16 cellular contexts compared by ENCODE assay signal in the genomic region with DNA sequence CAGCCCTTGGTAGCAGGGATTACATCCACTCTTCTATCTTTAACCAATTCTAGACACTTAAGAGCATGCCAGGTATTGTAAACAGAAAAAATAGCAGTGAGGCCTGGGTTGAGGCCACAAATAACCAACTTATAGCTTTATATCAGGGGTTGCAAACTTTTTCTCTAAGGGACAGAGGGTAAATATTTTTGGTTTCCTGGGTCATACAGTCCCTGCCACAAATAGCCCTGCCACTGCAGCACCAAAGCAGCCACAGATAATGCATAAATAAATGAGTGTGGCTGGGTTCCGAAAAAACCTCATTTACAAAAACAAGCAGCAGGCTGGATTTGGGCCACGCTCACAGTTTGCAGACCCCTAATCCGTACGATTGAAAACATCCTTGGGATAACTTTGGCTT. TPM values are rescaled to one million over a fixed set of nuclear protein-coding genes. Genes with fewer than 3 reads are reported as not detected.
DNase-seq lines count a peak whose midpoint lies in the region; ATAC-seq and TF ChIP-seq lines count a peak whose summit lies in the region.
"Had no signal": no experiment of that assay in that cellular context is flagged by ENCODE, and none has a peak within 500 bp of the region (broad histone marks: within the 10 kb centered on the region; RNA-seq: fewer than 3 reads in every experiment).

No MANE protein-coding gene starts in this region.

- H3K9me3 Mint-ChIP-seq in activated T-cell treated with anti-CD3 and anti-CD28 coated beads, Interleukin-2, amount 50 U/mL, for 4 hours, result no peaks in the 10 kb centered on the region
- H3K9me3 Mint-ChIP-seq in activated T-helper 2 cell treated with anti-CD3 and anti-CD28 coated beads, Interferon-gamma antibody, Interleukin-2, Interleukin-4, amounts not matched to agents 10 μg/mL and 5 μg/mL and 100 μg/mL, durations not matched to agents 14 hours and 24 hours and 36 hours, result no peaks in the 10 kb centered on the region
- no peaks in the 10 kb centered on the region for H3K9me3 Mint-ChIP-seq in natural killer cell

- DNase-seq in activated T-cell treated with anti-CD3 and anti-CD28 coated beads, Interleukin-2, amount 50 U/mL, for 4 hours, result no peak
- DNase-seq in activated T-cell treated with anti-CD3 and anti-CD28 coated beads, Interleukin-2, amount 50 U/mL, for 48 hours, result no peak
- no peak for DNase-seq in activated T-helper 2 cell treated with anti-CD3 and anti-CD28 coated beads, Interferon-gamma antibody, Interleukin-2, Interleukin-4, amounts not matched to agents 10 μg/mL and 5 μg/mL and 100 μg/mL, durations not matched to agents 14 hours and 24 hours and 36 hours (ENCODE audit: low spot score)
- DNase-seq in natural killer cell, result no peak
- no peak for DNase-seq in adrenal gland
- DNase-seq: ACHN, aorta, kidney glomerular epithelial cell, midbrain, NCI-H1436, NCI-H2171 treated with DMSO at 0.1 percent for 48 hours, NCI-H774, right lobe of liver had no signal

- H3K36me3 Mint-ChIP-seq in activated T-cell treated with anti-CD3 and anti-CD28 coated beads, Interleukin-2, amount 50 U/mL, for 4 hours (ENCODE audit: insufficient read depth), result peaks cover 50% of the 10 kb centered on the region
- peaks cover 80% of the 10 kb centered on the region for H3K36me3 Mint-ChIP-seq in activated T-helper 2 cell treated with anti-CD3 and anti-CD28 coated beads, Interferon-gamma antibody, Interleukin-2, Interleukin-4, amounts not matched to agents 10 μg/mL and 5 μg/mL and 100 μg/mL, durations not matched to agents 14 hours and 24 hours and 36 hours (ENCODE audit: low read depth)
- no peaks in the 10 kb centered on the region for H3K36me3 Mint-ChIP-seq in natural killer cell

- TF ChIP-seq CTCF in KMS-11 (conservative IDR thresholded peaks at IDR 0.05; ENCODE audit: low read depth, low read length) (no peak), natural killer cell (IDR thresholded peaks at IDR 0.05) (no peak), adrenal gland (IDR thresholded peaks at IDR 0.05) (no peak)

- intact Hi-C loops in activated T-helper 2 cell treated with anti-CD3 and anti-CD28 coated beads, Interferon-gamma antibody, Interleukin-2, Interleukin-4, amounts not matched to agents 10 μg/mL and 5 μg/mL and 100 μg/mL, durations not matched to agents 14 hours and 24 hours and 36 hours (cut with micrococcal nuclease), result loop anchor here (5.0 kb wide), 1 partner anchor 69 kb away; no protein-coding TSS in a partner anchor
- intact Hi-C loops in natural killer cell (cut with micrococcal nuclease), result loop anchor here (5.0 kb wide), 1 partner anchor 46 kb away; a partner anchor contains a TSS
- intact Hi-C loops in adrenal gland (cut with DNase I), result no loop called here

- H3K27ac ChIP-seq in KMS-11, result peak overlapping the region; percentile 86
- peak overlapping the region in 1 of 5 donors; percentile 64 for H3K27ac ChIP-seq in adrenal gland
- H3K27ac ChIP-seq: right lobe of liver had no signal

- H3K4me2 ChIP-seq in KMS-11, result peak overlapping the region; percentile 77

- H3K79me2 ChIP-seq in KMS-11 (ENCODE audit: insufficient read depth, low read depth), result no peaks in the 10 kb centered on the region

- no peaks in the 10 kb centered on the region for H3K9me3 ChIP-seq in adrenal gland (replicated peaks in 1 of 3)
- H3K9me3 ChIP-seq: right lobe of liver had no signal

- ATAC-seq in activated T-cell treated with anti-CD3 and anti-CD28 coated beads, Interleukin-2, amount 50 U/mL, for 4 hours, result no peak
- ATAC-seq in natural killer cell (no peak), GM18502 (IDR thresholded peaks at IDR 0.05; ENCODE audit: poor library complexity, unreplicated experiment) (no peak), HG03139 (IDR thresholded peaks at IDR 0.05; ENCODE audit: unreplicated experiment) (no peak)

- no peaks in the 10 kb centered on the region for H3K27me3 Mint-ChIP-seq in activated T-cell treated with anti-CD3 and anti-CD28 coated beads, Interleukin-2, amount 50 U/mL, for 4 hours (ENCODE audit: low read depth)
- H3K27me3 Mint-ChIP-seq in activated T-helper 2 cell treated with anti-CD3 and anti-CD28 coated beads, Interferon-gamma antibody, Interleukin-2, Interleukin-4, amounts not matched to agents 10 μg/mL and 5 μg/mL and 100 μg/mL, durations not matched to agents 14 hours and 24 hours and 36 hours (ENCODE audit: low read depth), result no peaks in the 10 kb centered on the region
- H3K27me3 Mint-ChIP-seq in natural killer cell (ENCODE audit: low read depth in 2 of 2), result no peaks in the 10 kb centered on the region

- H3K4me3 Mint-ChIP-seq in activated T-cell treated with anti-CD3 and anti-CD28 coated beads, Interleukin-2, amount 50 U/mL, for 4 hours, result peak overlapping the region; percentile 63
- H3K4me3 Mint-ChIP-seq in activated T-helper 2 cell treated with anti-CD3 and anti-CD28 coated beads, Interferon-gamma antibody, Interleukin-2, Interleukin-4, amounts not matched to agents 10 μg/mL and 5 μg/mL and 100 μg/mL, durations not matched to agents 14 hours and 24 hours and 36 hours (ENCODE audit: low read depth), result peak overlapping the region; percentile 66
- H3K4me3 Mint-ChIP-seq in natural killer cell, result no peak overlapping the region

- peak overlapping the region; percentile 44; the same call in 1 of the 2 replicates for H3K9ac ChIP-seq in KMS-11

- H3K27me3 ChIP-seq in KMS-11 (ENCODE audit: insufficient read depth, low read depth) (no peaks in the 10 kb centered on the region), adrenal gland (no peaks in the 10 kb centered on the region)
- H3K27me3 ChIP-seq: right lobe of liver had no signal

- no peak for TF ChIP-seq POLR2A in adrenal gland (IDR thresholded peaks at IDR 0.05)

- H3K4me1 ChIP-seq in KMS-11 (ENCODE audit: low read depth, poor library complexity, severe bottlenecking) (peaks cover 67% of the 10 kb centered on the region), adrenal gland (replicated peaks in 1 of 2) (peaks cover 0 to 12% of the 10 kb centered on the region in 2 donors)

- H3K27ac Mint-ChIP-seq in activated T-helper 2 cell treated with anti-CD3 and anti-CD28 coated beads, Interferon-gamma antibody, Interleukin-2, Interleukin-4, amounts not matched to agents 10 μg/mL and 5 μg/mL and 100 μg/mL, durations not matched to agents 14 hours and 24 hours and 36 hours, result peak overlapping the region; percentile 95
- H3K27ac Mint-ChIP-seq in natural killer cell, result peak overlapping the region; percentile 2 to 83

- H4K20me1 ChIP-seq in KMS-11 (ENCODE audit: insufficient read depth), result no peaks in the 10 kb centered on the region

- H2AFZ ChIP-seq in KMS-11 (ENCODE audit: low read depth), result no peak overlapping the region

- 79 to 94% (median 88%) methylated on average over 4 of the region's 4 CpGs for WGBS in adrenal gland, 4 donors

- H3K36me3 ChIP-seq in KMS-11 (ENCODE audit: insufficient read depth) (no peaks in the 10 kb centered on the region), adrenal gland (replicated peaks in 1 of 2) (peaks cover 0 to 94% of the 10 kb centered on the region in 2 donors)

- no peak overlapping the region for H3K4me3 ChIP-seq in KMS-11 (IDR thresholded peaks at IDR 0.05; ENCODE audit: insufficient read depth, low read depth, low read length)
- no peak overlapping the region for H3K4me3 ChIP-seq in adrenal gland
- H3K4me3 ChIP-seq: right lobe of liver had no signal

- H3K4me1 Mint-ChIP-seq in activated T-cell treated with anti-CD3 and anti-CD28 coated beads, Interleukin-2, amount 50 U/mL, for 4 hours (ENCODE audit: low read depth), result peaks cover 55% of the 10 kb centered on the region
- peaks cover 58% of the 10 kb centered on the region for H3K4me1 Mint-ChIP-seq in activated T-helper 2 cell treated with anti-CD3 and anti-CD28 coated beads, Interferon-gamma antibody, Interleukin-2, Interleukin-4, amounts not matched to agents 10 μg/mL and 5 μg/mL and 100 μg/mL, durations not matched to agents 14 hours and 24 hours and 36 hours (ENCODE audit: low read depth)
- peaks cover 18 to 24% of the 10 kb centered on the region in 2 donors for H3K4me1 Mint-ChIP-seq in natural killer cell

RNA-seq across cellular contexts. Expression of a gene that starts 46.7 kb away (rescaled TPM):
- 100 to 1,000 TPM; 172 to 175 (median 173) TPM for total RNA-seq in activated T-cell treated with anti-CD3 and anti-CD28 coated beads, Interleukin-2, amount 50 U/mL, for 4 hours
- 250 and 262 TPM in 2 replicates for total RNA-seq in activated T-helper 2 cell treated with anti-CD3 and anti-CD28 coated beads, Interferon-gamma antibody, Interleukin-2, Interleukin-4, amounts not matched to agents 10 μg/mL and 5 μg/mL and 100 μg/mL, durations not matched to agents 14 hours and 24 hours and 36 hours
- 100 to 1,000 TPM; 190 to 246 (median 206) TPM for total RNA-seq in natural killer cell
- 100 to 1,000 TPM; 132 to 282 (median 196) TPM for total RNA-seq in adrenal gland
- polyA plus RNA-seq in adrenal gland, result 100 to 1,000 TPM in 1 of 3 donors, 10 to 100 TPM in 2; 49.0 to 132 (median 49.3) TPM

RNA-seq across cellular contexts. Expression of a gene that starts 53.3 kb away (rescaled TPM):
- total RNA-seq in activated T-cell treated with anti-CD3 and anti-CD28 coated beads, Interleukin-2, amount 50 U/mL, for 4 hours, result 100 to 1,000 TPM; 193 to 264 (median 220) TPM
- total RNA-seq in activated T-helper 2 cell treated with anti-CD3 and anti-CD28 coated beads, Interferon-gamma antibody, Interleukin-2, Interleukin-4, amounts not matched to agents 10 μg/mL and 5 μg/mL and 100 μg/mL, durations not matched to agents 14 hours and 24 hours and 36 hours, result 288 and 302 TPM in 2 replicates
- total RNA-seq in natural killer cell (100 to 1,000 TPM; 112 to 135 (median 117) TPM), adrenal gland (100 to 1,000 TPM in 4 of 8 donors, 10 to 100 TPM in 4; 39.9 to 169 (median 102) TPM)
- polyA plus RNA-seq in adrenal gland, result 10 to 100 TPM; 22.6 to 51.4 (median 39.2) TPM

Comparison
In these comparisons a context has a peak if more than half of its experiments do, and no peak if none do; other contexts are left out.
1. intact Hi-C loops: an anchor here in activated T-helper 2 cell treated with anti-CD3 and anti-CD28 coated beads, Interferon-gamma antibody, Interleukin-2, Interleukin-4, amounts not matched to agents 10 μg/mL and 5 μg/mL and 100 μg/mL, durations not matched to agents 14 hours and 24 hours and 36 hours (5.0 kb wide) and natural killer cell (5.0 kb wide); none called in adrenal gland.